8 cellular contexts compared by ENCODE assay signal in genomic region chr20:3890410-3890751, GRCh38. TPM values are rescaled to one million over a fixed set of nuclear protein-coding genes. Genes with fewer than 3 reads are reported as not detected.
DNase-seq lines count a peak whose midpoint lies in the region; ATAC-seq, FAIRE-seq and TF ChIP-seq lines count a peak whose summit lies in the region.

No MANE protein-coding gene starts in this region.

- in situ Hi-C loops in Panc1 (cut with HindIII; ENCODE audit: low pct_unique_long_range_greater_than_20kb, low sequenced_read_pairs) = no loop called here

- no peaks in the 10 kb centered on the region for H3K9me1 ChIP-seq in endothelial cell of umbilical vein (replicated peaks; ENCODE audit: control insufficient read depth, extremely low read depth, insufficient read depth, low read length)

- peaks cover 30% of the 10 kb centered on the region for H3K4me1 ChIP-seq in Panc1 (ENCODE audit: control insufficient read depth, insufficient read depth, low read length)
- peaks cover 44% of the 10 kb centered on the region for H3K4me1 ChIP-seq in endothelial cell of umbilical vein (ENCODE audit: control insufficient read depth, extremely low read depth, insufficient read depth, low read length)
- peaks cover 12 to 16% of the 10 kb centered on the region in 2 donors for H3K4me1 ChIP-seq in neuronal stem cell (ENCODE audit: control insufficient read depth in 2 of 2, insufficient read depth in 1 of 2, low read depth in 1 of 2, low read length in 2 of 2)

- no peaks in the 10 kb centered on the region for H3K27me3 ChIP-seq in Panc1 (ENCODE audit: control insufficient read depth, insufficient read depth, low read length)
- no peaks in the 10 kb centered on the region for H3K27me3 ChIP-seq in endothelial cell of umbilical vein (ENCODE audit: control insufficient read depth in 2 of 2, insufficient read depth in 2 of 2, low read length in 2 of 2)
- H3K27me3 ChIP-seq in neuronal stem cell (ENCODE audit: control insufficient read depth in 3 of 3, insufficient read depth in 3 of 3, low read depth in 1 of 3, low read length in 3 of 3) = no peaks in the 10 kb centered on the region

- H4K91ac ChIP-seq in neuronal stem cell (ENCODE audit: low read depth, low read length, poor library complexity) = no peak overlapping the region

- no peak overlapping the region for H2BK12ac ChIP-seq in neuronal stem cell (ENCODE audit: low read length)

- peaks cover 72% of the 10 kb centered on the region for H3K79me2 ChIP-seq in endothelial cell of umbilical vein (ENCODE audit: control insufficient read depth, insufficient read depth, low read length)

- no peak for ATAC-seq in activated T-cell treated with anti-CD3 and anti-CD28 coated beads, Interleukin-2, amount 50 U/mL, for 72 hours (replicated peaks in 1 of 2)
- no peak for ATAC-seq in Panc1

- H3K9me3 Mint-ChIP-seq in activated T-cell treated with anti-CD3 and anti-CD28 coated beads, Interleukin-2, amount 50 U/mL, for 72 hours = no peaks in the 10 kb centered on the region

- no peak for TF ChIP-seq POLR2A in endothelial cell of umbilical vein (IDR thresholded peaks at IDR 0.05; ENCODE audit: low read depth, low read length)

- H3K27ac Mint-ChIP-seq in activated T-cell treated with anti-CD3 and anti-CD28 coated beads, Interleukin-2, amount 50 U/mL, for 72 hours = peak overlapping the region; percentile 99

- TF ChIP-seq CTCF in Panc1 (IDR thresholded peaks at IDR 0.05) (no peak), endothelial cell of umbilical vein (IDR thresholded peaks at IDR 0.05; ENCODE audit: extremely low read depth in 1 of 2, insufficient read depth in 1 of 2, low read depth in 1 of 2, low read length in 2 of 2) (no peak)

- H4K20me1 ChIP-seq in endothelial cell of umbilical vein (replicated peaks; ENCODE audit: control insufficient read depth, extremely low read depth, insufficient read depth, low read length) = peaks cover 20% of the 10 kb centered on the region

- CTCF ChIA-PET in Panc1 (lab: Charles Lee) (no interaction called here), endothelial cell of umbilical vein (lab: Charles Lee) (interaction anchor here (1.0 to 2.5 kb wide), 3 partner anchors 40 to 195 kb away, joined by 3 to 20 read pairs (median 11); no protein-coding TSS in a partner anchor)

- H3K23ac ChIP-seq in neuronal stem cell (ENCODE audit: low read depth, low read length, poor library complexity) = no peak overlapping the region

- peaks cover 1% of the 10 kb centered on the region for H3K79me1 ChIP-seq in neuronal stem cell (ENCODE audit: low read depth, low read length)

- dilution Hi-C loops in endothelial cell of umbilical vein (cut with MboI; ENCODE audit: extremely low pct_ligation_motif_present, low sequenced_read_pairs) = no loop called here

- POLR2A ChIA-PET in Panc1 (lab: Charles Lee) = no interaction called here
- POLR2A ChIA-PET in endothelial cell of umbilical vein (lab: Charles Lee) = no interaction called here

- H3K9ac ChIP-seq in endothelial cell of umbilical vein (replicated peaks; ENCODE audit: extremely low read depth, insufficient read depth, low read length) = peak overlapping the region; percentile 98
- no peak overlapping the region for H3K9ac ChIP-seq in neuronal stem cell (ENCODE audit: low read depth, low read length, poor library complexity)

- H3K9me3 ChIP-seq in Panc1 (ENCODE audit: control insufficient read depth, insufficient read depth, low read depth, low read length) (no peaks in the 10 kb centered on the region), endothelial cell of umbilical vein (replicated peaks; ENCODE audit: control insufficient read depth, insufficient read depth, low read length) (no peaks in the 10 kb centered on the region), neuronal stem cell (replicated peaks in 1 of 2; ENCODE audit: control insufficient read depth in 2 of 2, insufficient read depth in 1 of 2, low read depth in 1 of 2, low read length in 2 of 2) (no peaks in the 10 kb centered on the region)

- H3K4me3 Mint-ChIP-seq in activated T-cell treated with anti-CD3 and anti-CD28 coated beads, Interleukin-2, amount 50 U/mL, for 72 hours = peak overlapping the region; percentile 99

- no peak overlapping the region for H3K18ac ChIP-seq in neuronal stem cell (ENCODE audit: low read length)

- TSS peak; percentile 73 for BruUV-seq in Panc1 (replicated peaks; lab: Mats Ljungman, UMichigan)
- BruUV-seq in endothelial cell of umbilical vein (replicated peaks; lab: Mats Ljungman, UMichigan) = TSS peak; percentile 37

- H3K4ac ChIP-seq in neuronal stem cell (ENCODE audit: low read length) = no peak overlapping the region

- H2AK5ac ChIP-seq in neuronal stem cell (ENCODE audit: low read depth, low read length) = no peak overlapping the region

- H2BK15ac ChIP-seq in neuronal stem cell (ENCODE audit: low read length) = no peak overlapping the region

- H3K36me3 Mint-ChIP-seq in activated T-cell treated with anti-CD3 and anti-CD28 coated beads, Interleukin-2, amount 50 U/mL, for 72 hours (ENCODE audit: insufficient read depth in 2 of 2) = peaks cover 18 to 26% of the 10 kb centered on the region in 2 donors

- peaks cover 14% of the 10 kb centered on the region for H3K36me3 ChIP-seq in Panc1 (ENCODE audit: control insufficient read depth, insufficient read depth, low read length)
- peaks cover 0 to 2% of the 10 kb centered on the region in 2 experiments for H3K36me3 ChIP-seq in endothelial cell of umbilical vein (ENCODE audit: control insufficient read depth in 2 of 2, extremely low read depth in 1 of 2, insufficient read depth in 2 of 2, low read length in 2 of 2)
- H3K36me3 ChIP-seq in neuronal stem cell (replicated peaks in 1 of 2; ENCODE audit: control insufficient read depth in 2 of 2, insufficient read depth in 2 of 2, low read length in 2 of 2) = peaks cover 3 to 47% of the 10 kb centered on the region in 2 donors

- no peak overlapping the region for H4K8ac ChIP-seq in neuronal stem cell (ENCODE audit: low read depth, low read length)

- no CpG with 5 or more reads among the region's 3 CpGs for WGBS in neuronal stem cell (ENCODE audit: extremely low coverage in 2 of 2, insufficient read length in 2 of 2, insufficient replicate concordance in 1 of 2), 2 donors

- FAIRE-seq in endothelial cell of umbilical vein (lab: Jason Lieb, UNC) = peak; percentile 69

- no peak overlapping the region for H2AFZ ChIP-seq in endothelial cell of umbilical vein (ENCODE audit: low read depth, low read length)
- H2AFZ ChIP-seq in neuronal stem cell (ENCODE audit: low read length) = no peak overlapping the region

- intact Hi-C loops in Panc1 (cut with micrococcal nuclease; ENCODE audit: unreplicated experiment) = loop anchor here (5.0 kb wide), 1 partner anchor 197 kb away; no protein-coding TSS in a partner anchor
- intact Hi-C loops in endothelial cell of umbilical vein (cut with micrococcal nuclease) = loop anchor here (1.0 to 2.0 kb wide), 2 partner anchors 40 to 125 kb away; partner anchors contain the start of gene RNF24

- H3K4me2 ChIP-seq in endothelial cell of umbilical vein (ENCODE audit: insufficient read depth, low read length) (peak overlapping the region; percentile 99), neuronal stem cell (ENCODE audit: insufficient read depth, low read length, poor library complexity, severe bottlenecking) (peak overlapping the region; percentile 65)

- no peak overlapping the region for H3K14ac ChIP-seq in neuronal stem cell (ENCODE audit: low read length)

- DNase-seq in activated T-cell treated with anti-CD3 and anti-CD28 coated beads, Interleukin-2, amount 50 U/mL, for 72 hours = no peak
- DNase-seq in activated T-cell treated with anti-CD3 and anti-CD28 coated beads for 4 hours = no peak
- DNase-seq in Panc1 (ENCODE audit: low read depth, low spot score) = no peak
- no peak for DNase-seq in endothelial cell of umbilical vein (ENCODE audit: low read depth, low spot score)
- no peak for DNase-seq in neuronal stem cell (ENCODE audit: low spot score)
- no peak for DNase-seq in cerebellar cortex (ENCODE audit: low spot score)
- DNase-seq in NCI-H187 (lab: John Stamatoyannopoulos, UW) = no peak
- no peak for DNase-seq in activated CD4-positive, alpha-beta T cell treated with anti-CD3 and anti-CD28 coated beads for 4 hours

- no peak overlapping the region for H2BK5ac ChIP-seq in neuronal stem cell (ENCODE audit: low read length)

- H3K27me3 Mint-ChIP-seq in activated T-cell treated with anti-CD3 and anti-CD28 coated beads, Interleukin-2, amount 50 U/mL, for 72 hours (ENCODE audit: low read depth) = no peaks in the 10 kb centered on the region

- H3K4me1 Mint-ChIP-seq in activated T-cell treated with anti-CD3 and anti-CD28 coated beads, Interleukin-2, amount 50 U/mL, for 72 hours (ENCODE audit: low read depth) = peaks cover 54% of the 10 kb centered on the region

- H3K4me3 ChIP-seq in Panc1 (ENCODE audit: low read depth in 2 of 2, low read length in 2 of 2) (peak overlapping the region; percentile 86 to 98), endothelial cell of umbilical vein (replicated peaks in 1 of 3; ENCODE audit: insufficient read depth in 1 of 3, low read depth in 1 of 3, low read length in 3 of 3) (peak overlapping the region; percentile 87 to 100 (median 99)), neuronal stem cell (ENCODE audit: low read length in 2 of 2) (peak overlapping the region; percentile 68 to 97)

- H2BK120ac ChIP-seq in neuronal stem cell (ENCODE audit: low read depth, low read length) = no peak overlapping the region

- H3K27ac ChIP-seq in Panc1 (ENCODE audit: low read length) (peak overlapping the region; percentile 98), endothelial cell of umbilical vein (ENCODE audit: insufficient read depth, low read depth, low read length) (peak overlapping the region; percentile 93), neuronal stem cell (replicated peaks; ENCODE audit: low read length) (no peak overlapping the region)

RNA-seq across cellular contexts. Expression of gene PANK2, which starts 1.2 kb away (rescaled TPM):
- 10 to 100 TPM; 60.6 to 67.4 TPM for total RNA-seq in activated T-cell treated with anti-CD3 and anti-CD28 coated beads, Interleukin-2, amount 50 U/mL, for 72 hours
- total RNA-seq in Panc1 (2021; ENCODE audit: unreplicated experiment) (40.9 TPM), endothelial cell of umbilical vein (54.3 and 55.3 TPM in 2 replicates)
- 25.0 TPM for polyA plus RNA-seq in Panc1 (2012; ENCODE audit: insufficient read length)
- 18.4 and 18.9 TPM in 2 replicates for polyA plus RNA-seq in endothelial cell of umbilical vein
- 24.2 and 26.3 TPM in 2 replicates for polyA plus RNA-seq in endothelial cell of umbilical vein (2011; cell fraction: cytosol; rRNA removed)
- 70.6 and 73.3 TPM in 2 replicates for polyA plus RNA-seq in endothelial cell of umbilical vein (2011; cell fraction: nucleus; rRNA removed)
- polyA plus RNA-seq in endothelial cell of umbilical vein (2012) = 35.0 and 44.3 TPM in 2 replicates
- polyA minus RNA-seq in endothelial cell of umbilical vein = 36.8 and 38.7 TPM in 2 replicates
- polyA minus RNA-seq in endothelial cell of umbilical vein (2011; cell fraction: cytosol; rRNA and poly(A)+ RNA removed) = 13.3 TPM
- 39.5 and 48.6 TPM in 2 replicates for polyA minus RNA-seq in endothelial cell of umbilical vein (2011; cell fraction: nucleus; rRNA and poly(A)+ RNA removed)
- 22.5 TPM for polyA plus RNA-seq in neuronal stem cell (2013, experiment 1 of 2)
- polyA plus RNA-seq in neuronal stem cell (2013, experiment 2 of 2) = 21.1 TPM

RNA-seq across cellular contexts. Expression of gene MAVS, which starts 43.7 kb away (rescaled TPM):
- 10 to 100 TPM; 27.9 to 29.8 TPM for total RNA-seq in activated T-cell treated with anti-CD3 and anti-CD28 coated beads, Interleukin-2, amount 50 U/mL, for 72 hours
- total RNA-seq in Panc1 (2021; ENCODE audit: unreplicated experiment) (32.3 TPM), endothelial cell of umbilical vein (35.1 and 40.7 TPM in 2 replicates)
- 17.9 TPM for polyA plus RNA-seq in Panc1 (2012; ENCODE audit: insufficient read length)
- 17.9 and 18.8 TPM in 2 replicates for polyA plus RNA-seq in endothelial cell of umbilical vein
- 14.6 and 16.0 TPM in 2 replicates for polyA plus RNA-seq in endothelial cell of umbilical vein (2011; cell fraction: cytosol; rRNA removed)
- 36.9 and 37.8 TPM in 2 replicates for polyA plus RNA-seq in endothelial cell of umbilical vein (2011; cell fraction: nucleus; rRNA removed)
- 20.3 and 21.7 TPM in 2 replicates for polyA plus RNA-seq in endothelial cell of umbilical vein (2012)
- polyA minus RNA-seq in endothelial cell of umbilical vein = 39.7 and 42.7 TPM in 2 replicates
- 10.1 TPM for polyA minus RNA-seq in endothelial cell of umbilical vein (2011; cell fraction: cytosol; rRNA and poly(A)+ RNA removed)
- 16.5 and 19.3 TPM in 2 replicates for polyA minus RNA-seq in endothelial cell of umbilical vein (2011; cell fraction: nucleus; rRNA and poly(A)+ RNA removed)
- polyA plus RNA-seq in neuronal stem cell (2013, experiment 1 of 2) = 11.2 TPM
- polyA plus RNA-seq in neuronal stem cell (2013, experiment 2 of 2) = 11.6 TPM
